Comparison of ENCODE assay signal across 7 cellular contexts in genomic region chr19:52637718-52638585, GRCh38.
A peak's percentile ranks its signal among the peaks of the same experiment; 100 is the strongest.
DNase-seq lines count a peak whose midpoint lies in the region; ATAC-seq lines count a peak whose summit lies in the region.

Gene ZNF83, minus strand, starts transcription at chr19:52638355.

- ATAC-seq in GM18519 (IDR thresholded peaks at IDR 0.05; ENCODE audit: low FRiP score, unreplicated experiment) (peak; percentile 54), HG03066 (IDR thresholded peaks at IDR 0.05; ENCODE audit: low read depth, unreplicated experiment) (peak; percentile 80)

- DNase-seq in NCI-H2196 treated with DMSO at 0.1 percent for 48 hours (lab: John Stamatoyannopoulos, UW; ENCODE audit: unreplicated experiment): peak; percentile 87
- peak; percentile 85 to 92 (median 89) for DNase-seq in activated CD4-positive, CD25-positive, alpha-beta regulatory T cell (lab: John Stamatoyannopoulos, UW)
- DNase-seq in central memory CD4-positive, alpha-beta T cell: peak; percentile 84
- DNase-seq in iris pigment epithelial cell (ENCODE audit: low read depth): peak; percentile 93
- peak; percentile 81 for DNase-seq in stimulated activated CD4-positive, alpha-beta T cell treated with anti-CD3 and anti-CD28 coated beads, Interleukin-12 subunit alpha, Interleukin-12 subunit beta, amount 100 ng/mL, for 24 hours (ENCODE audit: low read depth in 2 of 2)

Comparison
In these comparisons a context has a peak if more than half of its experiments do, and no peak if none do; other contexts are left out.
1. Peak in every context shown above with its lines: DNase-seq and ATAC-seq.